In the genomic region with DNA sequence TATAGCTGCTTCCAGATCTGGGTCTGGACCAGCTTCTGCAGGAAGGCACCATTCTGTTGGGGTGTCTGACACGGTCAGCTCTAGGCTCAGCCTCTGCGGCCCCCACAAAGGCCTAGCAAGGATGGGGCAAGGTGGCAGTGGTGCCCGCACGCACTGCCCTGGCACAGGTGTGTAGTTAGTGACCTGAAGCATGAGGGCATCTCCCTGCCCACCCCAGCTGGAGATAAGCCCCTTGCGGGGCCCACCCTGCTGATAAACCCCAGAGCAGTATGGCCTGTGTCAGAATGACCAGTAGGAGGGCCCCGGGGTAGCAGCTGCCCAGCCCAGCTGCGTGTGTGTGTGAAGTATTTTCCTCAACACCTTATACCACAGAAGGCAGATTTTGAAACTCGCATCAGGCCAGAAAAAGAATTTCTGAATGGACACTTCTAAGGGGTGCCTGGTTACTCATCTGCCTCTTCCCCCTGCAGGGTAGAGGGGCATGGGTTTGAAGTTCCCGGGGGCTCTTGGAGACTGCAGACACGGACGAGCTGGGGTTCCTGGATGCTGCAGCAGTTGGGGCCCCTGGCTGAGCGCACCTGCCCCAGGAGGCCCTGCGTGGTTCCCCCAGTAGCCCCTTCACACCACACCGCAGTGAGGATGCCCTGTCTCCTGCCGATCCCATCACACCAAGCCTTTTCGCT, we compare ENCODE assay signal across 10 cellular contexts. TPM values are rescaled to one million over a fixed set of nuclear protein-coding genes. Genes with fewer than 3 reads are reported as not detected.
DNase-seq lines count a peak whose midpoint lies in the region; ATAC-seq and TF ChIP-seq lines count a peak whose summit lies in the region.
"Had no signal": no experiment of that assay in that cellular context is flagged by ENCODE, and none has a peak within 500 bp of the region (broad histone marks: within the 10 kb centered on the region; RNA-seq: fewer than 3 reads in every experiment).

No MANE protein-coding gene starts in this region.

- H3K4me3 ChIP-seq in breast epithelium (no peak overlapping the region), hepatocyte (no peak overlapping the region), stomach (no peak overlapping the region)
- H3K4me3 ChIP-seq: HAP-1 had no signal

- H3K36me3 Mint-ChIP-seq in MCF 10A (ENCODE audit: insufficient read depth, unreplicated experiment): peaks cover 87% of the 10 kb centered on the region
- H3K36me3 Mint-ChIP-seq in activated B cell treated with CpG ODN at 0.5 μM for 24 hours (ENCODE audit: low read depth): peaks cover 34% of the 10 kb centered on the region

- TF ChIP-seq POLR2A in breast epithelium (IDR thresholded peaks at IDR 0.05): no peak
- no peak for TF ChIP-seq POLR2A in stomach (IDR thresholded peaks at IDR 0.05)

- no peak for ATAC-seq in activated B cell treated with CpG ODN at 0.5 μM for 24 hours (ENCODE audit: low read depth)
- ATAC-seq in HG02884 (IDR thresholded peaks at IDR 0.05; ENCODE audit: unreplicated experiment): no peak
- no peak for ATAC-seq in HG03354 (IDR thresholded peaks at IDR 0.05; ENCODE audit: poor library complexity, severe bottlenecking, unreplicated experiment)

- no peaks in the 10 kb centered on the region for H3K36me3 ChIP-seq in breast epithelium
- no peaks in the 10 kb centered on the region for H3K36me3 ChIP-seq in hepatocyte (replicated peaks; ENCODE audit: insufficient read depth, low read depth)
- H3K36me3 ChIP-seq in stomach: peaks cover 22 to 38% (median 36%) of the 10 kb centered on the region in 4 donors

- no peaks in the 10 kb centered on the region for H3K9me3 ChIP-seq in breast epithelium
- no peaks in the 10 kb centered on the region for H3K9me3 ChIP-seq in hepatocyte (ENCODE audit: low read depth)
- H3K9me3 ChIP-seq in stomach: no peaks in the 10 kb centered on the region
- H3K9me3 ChIP-seq: HAP-1 had no signal

- CTCF ChIA-PET in MCF 10A (lab: Yijun Ruan, JAX) (interaction anchor here (0.5 kb wide), 1 partner anchor 198 kb away, joined by 8 read pairs; no protein-coding TSS in a partner anchor), activated B cell treated with CpG ODN at 0.5 μM for 24 hours (lab: Charles Lee) (interaction anchor here (1.2 kb wide), 1 partner anchor 93 kb away, joined by 3 read pairs; no protein-coding TSS in a partner anchor)

- no peaks in the 10 kb centered on the region for H3K27me3 Mint-ChIP-seq in MCF 10A (ENCODE audit: insufficient read depth, unreplicated experiment)
- H3K27me3 Mint-ChIP-seq in activated B cell treated with CpG ODN at 0.5 μM for 24 hours: no peaks in the 10 kb centered on the region

- no peaks in the 10 kb centered on the region for H3K9me2 ChIP-seq in hepatocyte (replicated peaks; ENCODE audit: insufficient read depth)

- peaks cover 31% of the 10 kb centered on the region for H3K4me1 Mint-ChIP-seq in MCF 10A (ENCODE audit: insufficient read depth, unreplicated experiment)
- H3K4me1 Mint-ChIP-seq in activated B cell treated with CpG ODN at 0.5 μM for 24 hours: peaks cover 31% of the 10 kb centered on the region

- H3K4me1 ChIP-seq in breast epithelium (peaks cover 0 to 14% of the 10 kb centered on the region in 2 donors), hepatocyte (ENCODE audit: insufficient read depth) (peaks cover 56% of the 10 kb centered on the region), stomach (peaks cover 69 to 89% (median 88%) of the 10 kb centered on the region in 4 donors)

- H3K27ac ChIP-seq in breast epithelium (peak overlapping the region; percentile 97), hepatocyte (peak overlapping the region; percentile 99), stomach (peak overlapping the region; percentile 92 to 100 (median 98))

- H3K9me3 Mint-ChIP-seq in MCF 10A (ENCODE audit: unreplicated experiment): no peaks in the 10 kb centered on the region
- no peaks in the 10 kb centered on the region for H3K9me3 Mint-ChIP-seq in activated B cell treated with CpG ODN at 0.5 μM for 24 hours

- peak overlapping the region; percentile 96 for H3K4me2 ChIP-seq in hepatocyte

- H3K27me3 ChIP-seq in breast epithelium: no peaks in the 10 kb centered on the region
- H3K27me3 ChIP-seq in hepatocyte: no peaks in the 10 kb centered on the region
- H3K27me3 ChIP-seq in stomach: no peaks in the 10 kb centered on the region

- peaks cover 28% of the 10 kb centered on the region for H4K20me1 ChIP-seq in hepatocyte (ENCODE audit: insufficient read depth, poor library complexity, severe bottlenecking)

- POLR2A ChIA-PET in MCF 10A (lab: Yijun Ruan, JAX): interaction anchor here (0.8 to 2.1 kb wide), 15 partner anchors 9 to 163 kb away, joined by 3 to 21 read pairs (median 4); partner anchors contain the start of genes MCRIP1 and MRPL12
- POLR2A ChIA-PET in activated B cell treated with CpG ODN at 0.5 μM for 24 hours (lab: Charles Lee): interaction anchor here (0.6 to 1.4 kb wide), 5 partner anchors 26 to 155 kb away, joined by 3 to 6 read pairs (median 4); no protein-coding TSS in a partner anchor

- peaks cover 62% of the 10 kb centered on the region for H3K79me2 ChIP-seq in hepatocyte

- no TSS peak for BruUV-seq in MCF 10A (replicated peaks; lab: Mats Ljungman, UMichigan)

- H3K4me3 Mint-ChIP-seq in MCF 10A (ENCODE audit: unreplicated experiment): no peak overlapping the region
- no peak overlapping the region for H3K4me3 Mint-ChIP-seq in activated B cell treated with CpG ODN at 0.5 μM for 24 hours

- H3K27ac Mint-ChIP-seq in MCF 10A (ENCODE audit: low read depth, unreplicated experiment) (no peak overlapping the region), activated B cell treated with CpG ODN at 0.5 μM for 24 hours (peak overlapping the region; percentile 24)

- DNase-seq in breast epithelium (ENCODE audit: low spot score in 2 of 2): no peak
- no peak for DNase-seq in MCF 10A (ENCODE audit: unreplicated experiment)
- DNase-seq in activated B cell treated with CpG ODN at 0.5 μM for 24 hours: no peak
- DNase-seq in hepatocyte (ENCODE audit: low spot score): no peak
- DNase-seq in stomach: no peak
- no peak for DNase-seq in GM20000 (ENCODE audit: low spot score)

- H2AFZ ChIP-seq in hepatocyte: no peak overlapping the region

- no peak for TF ChIP-seq CTCF in breast epithelium (IDR thresholded peaks at IDR 0.05)
- no peak for TF ChIP-seq CTCF in MCF 10A (IDR thresholded peaks at IDR 0.05; ENCODE audit: unreplicated experiment)
- no peak for TF ChIP-seq CTCF in activated B cell treated with CpG ODN at 0.5 μM for 24 hours (IDR thresholded peaks at IDR 0.05)
- TF ChIP-seq CTCF in hepatocyte (IDR thresholded peaks at IDR 0.05; ENCODE audit: poor library complexity): no peak
- TF ChIP-seq CTCF in stomach (IDR thresholded peaks at IDR 0.05): no peak
- no peak for TF ChIP-seq CTCF in GM20000 (IDR thresholded peaks at IDR 0.05; ENCODE audit: extremely low read depth, missing control alignments)

- WGBS in hepatocyte (ENCODE audit: low lambda C conversion rate, missing lambda C conversion rate): 89% methylated on average over 16 of the region's 16 CpGs
- WGBS in stomach, 5 donors: 52 to 65% (median 59%) methylated on average over 13 to 16 of the region's 16 CpGs

- no peak for TF ChIP-seq EP300 in stomach (IDR thresholded peaks at IDR 0.05)

- intact Hi-C loops in breast epithelium (cut with DNase I; ENCODE audit: low total_unique reads): no loop called here
- intact Hi-C loops in MCF 10A (cut with micrococcal nuclease): loop anchor here (10.0 kb wide), 1 partner anchor 48 kb away; the partner anchor contains the start of genes PCYT2 and SIRT7
- intact Hi-C loops in activated B cell treated with CpG ODN at 0.5 μM for 24 hours (cut with micrococcal nuclease): loop anchor here (10.0 kb wide), 1 partner anchor 352 kb away; the partner anchor contains the start of gene ACTG1
- intact Hi-C loops in stomach (cut with DNase I; ENCODE audit: low total_unique reads): no loop called here

RNA-seq across cellular contexts. Expression of gene ARHGDIA, which starts 4.6 kb away (rescaled TPM):
- 100 to 1,000 TPM in 2 of 3 donors, 10 to 100 TPM in 1; 67.0 to 135 (median 124) TPM for total RNA-seq in breast epithelium
- 271 and 324 TPM in 2 replicates for total RNA-seq in MCF 10A (2022)
- total RNA-seq in activated B cell treated with CpG ODN at 0.5 μM for 24 hours: 396 and 464 TPM in 2 replicates
- 57.0 and 80.7 TPM in 2 replicates for total RNA-seq in hepatocyte
- polyA plus RNA-seq in hepatocyte: 295 and 311 TPM in 2 replicates
- total RNA-seq in stomach: 100 to 1,000 TPM in 3 of 5 donors, 10 to 100 TPM in 2; 57.1 to 435 (median 117) TPM
- 100 to 1,000 TPM; 154 to 240 (median 212) TPM for polyA plus RNA-seq in stomach

RNA-seq across cellular contexts. Expression of gene P4HB, which starts 6.2 kb away (rescaled TPM):
- total RNA-seq in breast epithelium: 100 to 1,000 TPM; 374 to 475 (median 466) TPM
- total RNA-seq in MCF 10A (2022): 894 and 1,111 TPM in 2 replicates
- 202 and 225 TPM in 2 replicates for total RNA-seq in activated B cell treated with CpG ODN at 0.5 μM for 24 hours
- total RNA-seq in hepatocyte: 1,163 and 1,316 TPM in 2 replicates
- polyA plus RNA-seq in hepatocyte: 1,233 and 1,240 TPM in 2 replicates
- 1,000 to 10,000 TPM in 2 of 5 donors, 100 to 1,000 TPM in 3; 401 to 1,308 (median 815) TPM for total RNA-seq in stomach
- polyA plus RNA-seq in stomach: 100 to 1,000 TPM; 426 to 709 (median 528) TPM

RNA-seq across cellular contexts. Expression of gene ALYREF, which starts 24.8 kb away (rescaled TPM):
- 10 to 100 TPM; 37.4 to 69.5 (median 50.9) TPM for total RNA-seq in breast epithelium
- total RNA-seq in MCF 10A (2022): 114 and 115 TPM in 2 replicates
- total RNA-seq in activated B cell treated with CpG ODN at 0.5 μM for 24 hours: 85.3 and 99.3 TPM in 2 replicates
- total RNA-seq in hepatocyte: 50.9 and 55.3 TPM in 2 replicates
- 96.4 and 106 TPM in 2 replicates for polyA plus RNA-seq in hepatocyte
- total RNA-seq in stomach: 100 to 1,000 TPM in 2 of 5 donors, 10 to 100 TPM in 2, 1 to 10 TPM in 1; 5.8 to 224 (median 90.1) TPM
- polyA plus RNA-seq in stomach: 10 to 100 TPM; 33.6 to 42.3 (median 36.8) TPM

RNA-seq across cellular contexts. Expression of gene ANAPC11, which starts 24.9 kb away (rescaled TPM):
- total RNA-seq in breast epithelium: 100 to 1,000 TPM in 2 of 3 donors, 10 to 100 TPM in 1; 99.7 to 127 (median 117) TPM
- 144 and 151 TPM in 2 replicates for total RNA-seq in MCF 10A (2022)
- 64.2 and 83.8 TPM in 2 replicates for total RNA-seq in activated B cell treated with CpG ODN at 0.5 μM for 24 hours
- total RNA-seq in hepatocyte: 129 and 155 TPM in 2 replicates
- 307 and 345 TPM in 2 replicates for polyA plus RNA-seq in hepatocyte
- 100 to 1,000 TPM in 3 of 5 donors, 10 to 100 TPM in 2; 49.8 to 141 (median 108) TPM for total RNA-seq in stomach
- 100 to 1,000 TPM; 231 to 276 (median 257) TPM for polyA plus RNA-seq in stomach

RNA-seq across cellular contexts. Expression of gene PPP1R27, which starts 31.7 kb away (rescaled TPM):
- not detected for total RNA-seq in breast epithelium
- 0.29 TPM in 1 of 2 replicates, not detected in the other for total RNA-seq in MCF 10A (2022)
- not detected in 2 replicates for total RNA-seq in activated B cell treated with CpG ODN at 0.5 μM for 24 hours
- not detected in 2 replicates for total RNA-seq in hepatocyte
- polyA plus RNA-seq in hepatocyte: 0.56 and 0.72 TPM in 2 replicates
- not detected for total RNA-seq in stomach
- 1 to 10 TPM in 1 of 3 donors, under 1 TPM in 1, not detected in 1; 0.58 to 2.0 TPM for polyA plus RNA-seq in stomach
- total RNA-seq: sciatic nerve had no signal

Comparison
In these comparisons a context has a peak if more than half of its experiments do, and no peak if none do; other contexts are left out.
1. intact Hi-C loops: an anchor here in MCF 10A (10.0 kb wide) and activated B cell treated with CpG ODN at 0.5 μM for 24 hours (10.0 kb wide); none called in breast epithelium and stomach.